In genomic region chr1:167198518-167199133, GRCh38 we compare ENCODE assay signal across 21 cellular contexts. TPM values are rescaled to one million over a fixed set of nuclear protein-coding genes. Genes with fewer than 3 reads are reported as not detected.
DNase-seq lines count a peak whose midpoint lies in the region; ATAC-seq and TF ChIP-seq lines count a peak whose summit lies in the region.
"Had no signal": no experiment of that assay in that cellular context is flagged by ENCODE, and none has a peak within 500 bp of the region (broad histone marks: within the 10 kb centered on the region; RNA-seq: fewer than 3 reads in every experiment).

No MANE protein-coding gene starts in this region.

- no peaks in the 10 kb centered on the region for H3K9me3 Mint-ChIP-seq in progenitor cell of endocrine pancreas (ENCODE audit: low read depth)
- H3K9me3 Mint-ChIP-seq: stimulated activated naive CD8-positive, alpha-beta T cell treated with anti-CD3 and anti-CD28 coated beads, Interleukin-15, Interleukin-2, amounts not matched to agents 100 ng/mL and 50 ng/mL, for 24 hours had no signal

- TF ChIP-seq CTCF in left ventricle myocardium inferior (IDR thresholded peaks at IDR 0.05; ENCODE audit: borderline replicate concordance) (no peak), progenitor cell of endocrine pancreas (IDR thresholded peaks at IDR 0.05; ENCODE audit: unreplicated experiment) (no peak)

- no peak overlapping the region for H3K4me3 Mint-ChIP-seq in progenitor cell of endocrine pancreas (ENCODE audit: low read depth)
- H3K4me3 Mint-ChIP-seq: activated naive CD4-positive, alpha-beta T cell treated with anti-CD3 and anti-CD28 coated beads for 36 hours; CD4-positive, alpha-beta memory T cell; nephron; stimulated activated naive CD8-positive, alpha-beta T cell treated with anti-CD3 and anti-CD28 coated beads, Interleukin-15, Interleukin-2, amounts not matched to agents 100 ng/mL and 50 ng/mL, for 24 hours had no signal

- H3K36me3 ChIP-seq in left ventricle myocardium inferior: no peaks in the 10 kb centered on the region

- DNase-seq in NCI-H526 (lab: John Stamatoyannopoulos, UW) (peak; percentile 27 to 56), NCI-H526 treated with DMSO at 0.1 percent for 48 hours (lab: John Stamatoyannopoulos, UW) (no peak), NCI-H524 treated with DMSO at 0.1 percent for 48 hours (lab: John Stamatoyannopoulos, UW) (peak; percentile 16), left ventricle myocardium inferior (no peak), progenitor cell of endocrine pancreas (ENCODE audit: low spot score, unreplicated experiment) (no peak), activated gamma-delta T cell treated with Interleukin-2 at 50 U/mL for 16 hours (no peak)
- DNase-seq: ACHN; activated CD4-positive, alpha-beta T cell treated with anti-CD3 and anti-CD28 coated beads for 4 hours; activated CD8-positive, alpha-beta memory T cell treated with anti-CD3 and anti-CD28 coated beads, Interleukin-2, amount 50 U/mL, for 4 hours; activated naive CD4-positive, alpha-beta T cell treated with anti-CD3 and anti-CD28 coated beads for 36 hours; CD4-positive, alpha-beta memory T cell; GDM1; HCEC 1CT; mammary epithelial cell; NCI-H2081 treated with DMSO at 0.1 percent for 48 hours; OCI-M1 had no signal

- ATAC-seq in HG03432 (IDR thresholded peaks at IDR 0.05; ENCODE audit: unreplicated experiment): no peak
- no peak for ATAC-seq in HG03460 (IDR thresholded peaks at IDR 0.05; ENCODE audit: unreplicated experiment)

- H3K4me3 ChIP-seq in left ventricle myocardium inferior: no peak overlapping the region

- no peaks in the 10 kb centered on the region for H3K36me3 Mint-ChIP-seq in progenitor cell of endocrine pancreas (ENCODE audit: insufficient read depth)
- H3K36me3 Mint-ChIP-seq: CD4-positive, alpha-beta memory T cell had no signal

- peak overlapping the region; percentile 36 for H3K27ac ChIP-seq in left ventricle myocardium inferior (replicated peaks)
- H3K27ac ChIP-seq: epithelial cell of prostate had no signal

- H3K27me3 ChIP-seq in left ventricle myocardium inferior (ENCODE audit: low read depth): no peaks in the 10 kb centered on the region

- no peaks in the 10 kb centered on the region for H3K27me3 Mint-ChIP-seq in progenitor cell of endocrine pancreas
- H3K27me3 Mint-ChIP-seq: stimulated activated naive CD8-positive, alpha-beta T cell treated with anti-CD3 and anti-CD28 coated beads, Interleukin-15, Interleukin-2, amounts not matched to agents 100 ng/mL and 50 ng/mL, for 24 hours had no signal

- peaks cover 12% of the 10 kb centered on the region for H3K4me1 ChIP-seq in left ventricle myocardium inferior

- H3K9me3 ChIP-seq in left ventricle myocardium inferior (replicated peaks): no peaks in the 10 kb centered on the region

- H3K27ac Mint-ChIP-seq in progenitor cell of endocrine pancreas: peak overlapping the region; percentile 11
- H3K27ac Mint-ChIP-seq: activated naive CD4-positive, alpha-beta T cell treated with anti-CD3 and anti-CD28 coated beads for 36 hours; CD4-positive, alpha-beta memory T cell; nephron; stimulated activated naive CD8-positive, alpha-beta T cell treated with anti-CD3 and anti-CD28 coated beads, Interleukin-15, Interleukin-2, amounts not matched to agents 100 ng/mL and 50 ng/mL, for 24 hours had no signal

- peaks cover 7% of the 10 kb centered on the region for H3K4me1 Mint-ChIP-seq in progenitor cell of endocrine pancreas (ENCODE audit: low read depth)
- H3K4me1 Mint-ChIP-seq: CD4-positive, alpha-beta memory T cell; nephron had no signal

- intact Hi-C loops in left ventricle myocardium inferior (cut with micrococcal nuclease): no loop called here

RNA-seq across cellular contexts. Expression of gene POU2F1, which starts 22.1 kb away (rescaled TPM):
- total RNA-seq in left ventricle myocardium inferior (7.5 TPM), progenitor cell of endocrine pancreas (36.1 and 39.2 TPM in 2 replicates)

Comparison
In these comparisons a context has a peak if more than half of its experiments do, and no peak if none do; other contexts are left out.
1. DNase-seq: peak in NCI-H526 (2 of 2) and NCI-H524 treated with DMSO at 0.1 percent for 48 hours (single experiment); none in NCI-H526 treated with DMSO at 0.1 percent for 48 hours (single experiment), left ventricle myocardium inferior (single experiment), progenitor cell of endocrine pancreas (single experiment) and activated gamma-delta T cell treated with Interleukin-2 at 50 U/mL for 16 hours (single experiment).